Comparison of ENCODE assay signal across 8 cellular contexts in genomic region chr7:78039791-78040776, GRCh38.
DNase-seq lines count a peak whose midpoint lies in the region; ATAC-seq, FAIRE-seq and TF ChIP-seq lines count a peak whose summit lies in the region.

No MANE protein-coding gene starts in this region.

- CTCF ChIA-PET in AG04450 (lab: Charles Lee), result interaction anchor here (1.1 to 2.6 kb wide), 7 partner anchors 11 to 221 kb away, joined by 3 to 8 read pairs (median 4); no protein-coding TSS in a partner anchor

- intact Hi-C loops in colonic mucosa (cut with DNase I), result no loop called here

- no peak for FAIRE-seq in small intestine (lab: Jason Lieb, UNC)

- peaks cover 12% of the 10 kb centered on the region for H3K27me3 Mint-ChIP-seq in nephron progenitor cell (ENCODE audit: low read depth, poor library complexity)

- H3K9me3 ChIP-seq in AG04450 (ENCODE audit: control insufficient read depth, insufficient read depth, low read length) (peaks cover 4% of the 10 kb centered on the region; the same call in 1 of the 2 replicates), colonic mucosa (no peaks in the 10 kb centered on the region), small intestine (ENCODE audit: control insufficient read depth, low read depth) (no peaks in the 10 kb centered on the region)

- H3K9ac ChIP-seq in colonic mucosa (ENCODE audit: low read depth in 2 of 2, low read length in 2 of 2), result no peak overlapping the region

- no peak overlapping the region for H3K4me3 Mint-ChIP-seq in nephron progenitor cell

- H3K27ac ChIP-seq in AG04450 (ENCODE audit: low read depth, low read length) (no peak overlapping the region), colonic mucosa (no peak overlapping the region), small intestine (ENCODE audit: low read depth in 1 of 2, low read length in 1 of 2) (no peak overlapping the region)

- H3K9me3 Mint-ChIP-seq in nephron progenitor cell, result no peaks in the 10 kb centered on the region

- no peaks in the 10 kb centered on the region for H3K4me1 ChIP-seq in colonic mucosa
- H3K4me1 ChIP-seq in small intestine (ENCODE audit: control insufficient read depth in 2 of 2, insufficient read depth in 1 of 2, low read depth in 1 of 2, low read length in 1 of 2), result no peaks in the 10 kb centered on the region

- ATAC-seq in GM19035 (IDR thresholded peaks at IDR 0.05; ENCODE audit: unreplicated experiment) (peak; percentile 95), HG03108 (IDR thresholded peaks at IDR 0.05; ENCODE audit: unreplicated experiment) (peak; percentile 81)

- H3K4me3 ChIP-seq in AG04450 (ENCODE audit: low read depth, low read length), result no peak overlapping the region
- no peak overlapping the region for H3K4me3 ChIP-seq in colonic mucosa
- no peak overlapping the region for H3K4me3 ChIP-seq in small intestine (ENCODE audit: low read depth in 1 of 2, low read length in 2 of 2)

- H3K27ac Mint-ChIP-seq in nephron progenitor cell, result no peak overlapping the region

- POLR2A ChIA-PET in AG04450 (lab: Yijun Ruan, JAX), result no interaction called here

- H3K36me3 ChIP-seq in colonic mucosa, result no peaks in the 10 kb centered on the region
- no peaks in the 10 kb centered on the region for H3K36me3 ChIP-seq in small intestine (ENCODE audit: control insufficient read depth in 2 of 2, insufficient read depth in 2 of 2, low read length in 2 of 2)

- peaks cover 15% of the 10 kb centered on the region for H3K4me1 Mint-ChIP-seq in nephron progenitor cell

- DNase-seq in AG04450 (ENCODE audit: low read depth, low spot score) (no peak), T-helper 9 cell (peak; percentile 46), colonic mucosa (peak; percentile 19), nephron progenitor cell (no peak), small intestine (no peak), SKM-1 treated with dmso at 0.1 percent for 144 hours (lab: John Stamatoyannopoulos, UW; ENCODE audit: unreplicated experiment) (no peak)

- H3K27me3 ChIP-seq in AG04450 (ENCODE audit: control insufficient read depth, insufficient read depth, low read length) (peaks cover 2% of the 10 kb centered on the region), colonic mucosa (no peaks in the 10 kb centered on the region), small intestine (ENCODE audit: control insufficient read depth in 2 of 2, insufficient read depth in 2 of 2, low read length in 2 of 2) (no peaks in the 10 kb centered on the region)

- 39 to 82% (median 65%) methylated on average over 36 to 40 of the region's 40 CpGs for WGBS in small intestine, 3 donors

- TF ChIP-seq CTCF in AG04450 (IDR thresholded peaks at IDR 0.05; ENCODE audit: low read depth, low read length) (peak; percentile 43), colonic mucosa (IDR thresholded peaks at IDR 0.05) (peak; percentile 37), nephron progenitor cell (IDR thresholded peaks at IDR 0.05) (peak; percentile 7)

- no peaks in the 10 kb centered on the region for H3K36me3 Mint-ChIP-seq in nephron progenitor cell (ENCODE audit: low read depth)

Comparison
In these comparisons a context has a peak if more than half of its experiments do, and no peak if none do; other contexts are left out.
1. DNase-seq: peak in T-helper 9 cell (single experiment) and colonic mucosa (single experiment); none in AG04450 (single experiment), nephron progenitor cell (single experiment), small intestine (single experiment) and SKM-1 treated with dmso at 0.1 percent for 144 hours (single experiment).
2. Peak in every context shown above with its lines, with median percentiles within 50 percentile points of each other: CTCF ChIP-seq.